ENCODE assay signal across 11 cellular contexts in the genomic region with DNA sequence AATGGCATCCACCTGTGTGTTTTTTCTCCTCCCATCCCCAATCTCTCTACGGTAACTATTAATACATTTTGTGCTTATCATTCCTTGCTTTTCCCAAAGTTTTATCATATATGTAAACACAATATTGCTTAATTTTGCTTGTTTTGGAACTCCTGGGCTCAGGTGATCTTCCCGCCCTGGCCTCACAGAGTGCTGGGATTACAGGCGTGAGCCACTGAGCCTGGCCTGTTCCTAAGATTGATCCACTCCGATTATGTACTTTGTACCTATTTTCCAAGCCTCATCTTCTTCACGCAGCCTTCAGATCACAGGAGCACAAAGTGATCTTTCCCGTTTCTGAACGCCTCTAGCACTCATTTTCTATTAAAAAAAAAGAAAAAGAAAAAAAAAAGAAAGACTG. TPM values are rescaled to one million over a fixed set of nuclear protein-coding genes. Genes with fewer than 3 reads are reported as not detected.
DNase-seq lines count a peak whose midpoint lies in the region; ATAC-seq and TF ChIP-seq lines count a peak whose summit lies in the region.
"Had no signal": no experiment of that assay in that cellular context is flagged by ENCODE, and none has a peak within 500 bp of the region (broad histone marks: within the 10 kb centered on the region; RNA-seq: fewer than 3 reads in every experiment).

No MANE protein-coding gene starts in this region.

- H3K4me1 ChIP-seq in Loucy (ENCODE audit: insufficient read depth, low read length, poor library complexity, severe bottlenecking) (peaks cover 9% of the 10 kb centered on the region), neural progenitor cell (no peaks in the 10 kb centered on the region), adrenal gland (replicated peaks in 1 of 2) (peaks cover 8 to 11% of the 10 kb centered on the region in 2 donors)

- H3K9me3 ChIP-seq in Loucy (ENCODE audit: insufficient read depth, low read depth, low read length) (no peaks in the 10 kb centered on the region), neural progenitor cell (ENCODE audit: low read depth) (no peaks in the 10 kb centered on the region), adrenal gland (replicated peaks in 1 of 3) (no peaks in the 10 kb centered on the region)
- H3K9me3 ChIP-seq: HAP-1 had no signal

- no peak for ATAC-seq in natural killer cell
- ATAC-seq in natural killer cell treated with Interleukin-12 subunit alpha and Interleukin-12 subunit beta and Interleukin-15 and Interleukin-18, amount 100 ng/mL, for 72 hours, result no peak

- H3K36me3 Mint-ChIP-seq in natural killer cell (no peaks in the 10 kb centered on the region), glutamatergic neuron (ENCODE audit: unreplicated experiment) (no peaks in the 10 kb centered on the region), neural progenitor cell (no peaks in the 10 kb centered on the region)
- no peaks in the 10 kb centered on the region for H3K36me3 Mint-ChIP-seq in natural killer cell treated with Interleukin-12 subunit alpha and Interleukin-12 subunit beta and Interleukin-15 and Interleukin-18, amount 100 ng/mL, for 72 hours
- H3K36me3 Mint-ChIP-seq: CD14-positive monocyte had no signal

- H3K9me3 Mint-ChIP-seq in natural killer cell (no peaks in the 10 kb centered on the region), glutamatergic neuron (ENCODE audit: unreplicated experiment) (peaks cover 2% of the 10 kb centered on the region), neural progenitor cell (no peaks in the 10 kb centered on the region)
- H3K9me3 Mint-ChIP-seq in natural killer cell treated with Interleukin-12 subunit alpha and Interleukin-12 subunit beta and Interleukin-15 and Interleukin-18, amount 100 ng/mL, for 72 hours, result no peaks in the 10 kb centered on the region

- H3K27ac ChIP-seq in neural progenitor cell, result no peak overlapping the region
- H3K27ac ChIP-seq in brain microvascular endothelial cell, result no peak overlapping the region
- H3K27ac ChIP-seq in adrenal gland, result no peak overlapping the region

- 86 to 89% (median 88%) methylated on average over 7 of the region's 7 CpGs for WGBS in adrenal gland, 4 donors

- no peaks in the 10 kb centered on the region for H3K9me2 ChIP-seq in Loucy (replicated peaks; ENCODE audit: low read depth, low read length)

- DNase-seq in natural killer cell (no peak), glutamatergic neuron (no peak), neural progenitor cell (ENCODE audit: low spot score) (no peak), brain microvascular endothelial cell (no peak), adrenal gland (no peak), HuH-7.5 (ENCODE audit: low spot score) (no peak)
- DNase-seq in natural killer cell treated with Interleukin-12 subunit alpha and Interleukin-12 subunit beta and Interleukin-15 and Interleukin-18, amount 100 ng/mL, for 72 hours (ENCODE audit: low spot score), result no peak
- DNase-seq: DMS 273 treated with DMSO at 0.1 percent for 48 hours had no signal

- H3K9ac ChIP-seq in Loucy (ENCODE audit: low read depth, low read length, poor library complexity, severe bottlenecking) (no peak overlapping the region), neural progenitor cell (no peak overlapping the region)

- H3K4me1 Mint-ChIP-seq in natural killer cell, result peaks cover 11 to 16% of the 10 kb centered on the region in 2 donors
- H3K4me1 Mint-ChIP-seq in natural killer cell treated with Interleukin-12 subunit alpha and Interleukin-12 subunit beta and Interleukin-15 and Interleukin-18, amount 100 ng/mL, for 72 hours (ENCODE audit: low read depth in 2 of 2), result peaks cover 12 to 19% of the 10 kb centered on the region in 2 donors
- H3K4me1 Mint-ChIP-seq in glutamatergic neuron (ENCODE audit: low read depth, unreplicated experiment), result no peaks in the 10 kb centered on the region
- peaks cover 11% of the 10 kb centered on the region for H3K4me1 Mint-ChIP-seq in neural progenitor cell

- TF ChIP-seq CTCF in natural killer cell (IDR thresholded peaks at IDR 0.05) (no peak), Loucy (conservative IDR thresholded peaks at IDR 0.05; ENCODE audit: low read length) (no peak), glutamatergic neuron (IDR thresholded peaks at IDR 0.05; ENCODE audit: partially characterized antibody, unreplicated experiment) (no peak), neural progenitor cell (IDR thresholded peaks at IDR 0.05) (no peak), brain microvascular endothelial cell (IDR thresholded peaks at IDR 0.05; ENCODE audit: low read depth, low read length, missing control alignments) (no peak), adrenal gland (IDR thresholded peaks at IDR 0.05) (no peak)

- in situ Hi-C loops in brain microvascular endothelial cell (cut with HindIII; ENCODE audit: low pct_ligation_motif_present, low sequenced_read_pairs), result no loop called here

- intact Hi-C loops in natural killer cell (cut with micrococcal nuclease) (no loop called here), adrenal gland (cut with DNase I) (loop anchor here in 1 of 2 donors (5.0 kb wide), 1 partner anchor 47 kb away; the partner anchor contains the start of gene MEF2D)

- no peaks in the 10 kb centered on the region for H3K79me2 ChIP-seq in Loucy (ENCODE audit: insufficient read depth, low read length)
- H3K79me2 ChIP-seq in neural progenitor cell (ENCODE audit: low read depth), result no peaks in the 10 kb centered on the region

- no peak for TF ChIP-seq POLR2A in adrenal gland (IDR thresholded peaks at IDR 0.05)

- no peak overlapping the region for H3K4me3 Mint-ChIP-seq in natural killer cell
- no peak overlapping the region for H3K4me3 Mint-ChIP-seq in natural killer cell treated with Interleukin-12 subunit alpha and Interleukin-12 subunit beta and Interleukin-15 and Interleukin-18, amount 100 ng/mL, for 72 hours
- H3K4me3 Mint-ChIP-seq in glutamatergic neuron (ENCODE audit: unreplicated experiment), result peak overlapping the region; percentile 21
- peak overlapping the region; percentile 15 for H3K4me3 Mint-ChIP-seq in neural progenitor cell

- peak overlapping the region; percentile 81 for H3K4me2 ChIP-seq in Loucy (ENCODE audit: low read depth, low read length, poor library complexity, severe bottlenecking)
- no peak overlapping the region for H3K4me2 ChIP-seq in neural progenitor cell

- H3K4me3 ChIP-seq in Loucy (ENCODE audit: low read length, poor library complexity, severe bottlenecking) (no peak overlapping the region), neural progenitor cell (no peak overlapping the region), brain microvascular endothelial cell (ENCODE audit: low read depth, low read length) (no peak overlapping the region), adrenal gland (no peak overlapping the region)
- H3K4me3 ChIP-seq: HAP-1 had no signal

- H4K20me1 ChIP-seq in Loucy (ENCODE audit: insufficient read depth, low read length, poor library complexity, severe bottlenecking) (no peaks in the 10 kb centered on the region), neural progenitor cell (ENCODE audit: low read depth) (no peaks in the 10 kb centered on the region)

- H3K36me3 ChIP-seq in Loucy (ENCODE audit: insufficient read depth, low read length), result no peaks in the 10 kb centered on the region
- no peaks in the 10 kb centered on the region for H3K36me3 ChIP-seq in neural progenitor cell
- no peaks in the 10 kb centered on the region for H3K36me3 ChIP-seq in brain microvascular endothelial cell (replicated peaks)
- H3K36me3 ChIP-seq in adrenal gland (replicated peaks in 1 of 2), result no peaks in the 10 kb centered on the region
- H3K36me3 ChIP-seq: HAP-1 had no signal

- no peaks in the 10 kb centered on the region for H3K27me3 ChIP-seq in Loucy (ENCODE audit: insufficient read depth, low read length, poor library complexity, severe bottlenecking)
- peaks cover 19% of the 10 kb centered on the region for H3K27me3 ChIP-seq in neural progenitor cell
- H3K27me3 ChIP-seq in brain microvascular endothelial cell (replicated peaks), result peaks cover 14% of the 10 kb centered on the region
- no peaks in the 10 kb centered on the region for H3K27me3 ChIP-seq in adrenal gland

- H3F3A ChIP-seq in Loucy (ENCODE audit: low read depth) (no peaks in the 10 kb centered on the region), neural progenitor cell (ENCODE audit: low read depth) (peaks cover 22% of the 10 kb centered on the region)

- H3K27me3 Mint-ChIP-seq in natural killer cell (ENCODE audit: low read depth in 2 of 2) (no peaks in the 10 kb centered on the region), glutamatergic neuron (ENCODE audit: unreplicated experiment) (no peaks in the 10 kb centered on the region), neural progenitor cell (ENCODE audit: insufficient read depth, low read depth) (peaks cover 12% of the 10 kb centered on the region)
- H3K27me3 Mint-ChIP-seq in natural killer cell treated with Interleukin-12 subunit alpha and Interleukin-12 subunit beta and Interleukin-15 and Interleukin-18, amount 100 ng/mL, for 72 hours, result peaks cover 8 to 9% of the 10 kb centered on the region in 2 donors

- H3K27ac Mint-ChIP-seq in natural killer cell (peak overlapping the region; percentile 97 to 99), glutamatergic neuron (ENCODE audit: unreplicated experiment) (peak overlapping the region; percentile 33), neural progenitor cell (no peak overlapping the region)
- no peak overlapping the region for H3K27ac Mint-ChIP-seq in natural killer cell treated with Interleukin-12 subunit alpha and Interleukin-12 subunit beta and Interleukin-15 and Interleukin-18, amount 100 ng/mL, for 72 hours

- H2AFZ ChIP-seq in Loucy (ENCODE audit: low read length), result no peak overlapping the region
- H2AFZ ChIP-seq in neural progenitor cell (replicated peaks), result no peak overlapping the region

RNA-seq across cellular contexts. Expression of gene MEF2D, which starts 45.2 kb away (rescaled TPM):
- 100 to 1,000 TPM; 232 to 298 (median 284) TPM for total RNA-seq in natural killer cell
- 10 to 100 TPM; 48.1 to 62.2 TPM for total RNA-seq in natural killer cell treated with Interleukin-12 subunit alpha and Interleukin-12 subunit beta and Interleukin-15 and Interleukin-18, amount 100 ng/mL, for 72 hours
- total RNA-seq in glutamatergic neuron (ENCODE audit: unreplicated experiment), result 50.0 TPM
- 1.8 and 7.1 TPM in 2 replicates for total RNA-seq in neural progenitor cell (ENCODE audit: low replicate concordance)
- 10 to 100 TPM; 28.1 to 89.9 (median 74.6) TPM for total RNA-seq in adrenal gland
- polyA plus RNA-seq in adrenal gland, result 10 to 100 TPM; 29.1 to 37.4 (median 35.3) TPM

Comparison
In these comparisons a context has a peak if more than half of its experiments do, and no peak if none do; other contexts are left out.
1. H3K27ac Mint-ChIP-seq: peak in natural killer cell (2 of 2) and glutamatergic neuron (single experiment); none in natural killer cell treated with Interleukin-12 subunit alpha and Interleukin-12 subunit beta and Interleukin-15 and Interleukin-18, amount 100 ng/mL, for 72 hours (0 of 2) and neural progenitor cell (single experiment).
2. H3K4me3 Mint-ChIP-seq: peak in glutamatergic neuron (single experiment) and neural progenitor cell (single experiment); none in natural killer cell (single experiment) and natural killer cell treated with Interleukin-12 subunit alpha and Interleukin-12 subunit beta and Interleukin-15 and Interleukin-18, amount 100 ng/mL, for 72 hours (single experiment).